7 cellular contexts compared by ENCODE assay signal in the genomic region with DNA sequence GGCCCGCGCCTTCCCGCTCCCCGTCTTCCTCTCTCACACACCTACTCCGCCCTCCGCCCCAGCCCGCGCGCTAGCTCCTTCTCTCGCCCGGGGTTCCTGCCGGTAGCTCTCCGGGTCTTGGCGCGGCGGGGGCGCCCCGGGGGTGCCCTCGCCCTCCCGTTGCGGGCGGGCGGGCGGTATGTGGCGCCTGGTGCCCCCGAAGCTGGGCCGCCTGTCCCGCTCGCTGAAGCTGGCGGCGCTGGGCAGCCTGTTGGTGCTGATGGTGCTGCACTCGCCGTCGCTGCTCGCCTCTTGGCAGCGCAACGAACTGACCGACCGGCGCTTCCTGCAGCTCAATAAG. TPM values are rescaled to one million over a fixed set of nuclear protein-coding genes. Genes with fewer than 3 reads are reported as not detected.
DNase-seq lines count a peak whose midpoint lies in the region; ATAC-seq, FAIRE-seq and TF ChIP-seq lines count a peak whose summit lies in the region.

No MANE protein-coding gene starts in this region.

- WGBS in right cardiac atrium: under 1% methylated on average over 40 of the region's 40 CpGs
- 0 to 1% (median 0%) methylated on average over 38 to 40 of the region's 40 CpGs for WGBS in small intestine, 3 donors

- TF ChIP-seq CTCF in HL-60 (IDR thresholded peaks at IDR 0.05; ENCODE audit: insufficient read depth, low read length) (no peak), GM13977 (IDR thresholded peaks at IDR 0.05; ENCODE audit: extremely low read depth, insufficient read depth, missing control alignments) (no peak)

- H3K4me3 Mint-ChIP-seq in activated T-helper 2 cell treated with anti-CD3 and anti-CD28 coated beads, Interferon-gamma antibody, Interleukin-2, Interleukin-4, amounts not matched to agents 10 μg/mL and 5 μg/mL and 100 μg/mL, durations not matched to agents 14 hours and 24 hours and 36 hours (ENCODE audit: low read depth): peak overlapping the region; percentile 97

- H3K4me1 ChIP-seq in right cardiac atrium (ENCODE audit: control insufficient read depth, insufficient read depth, low read length): no peaks in the 10 kb centered on the region
- H3K4me1 ChIP-seq in small intestine (ENCODE audit: control insufficient read depth in 2 of 2, insufficient read depth in 1 of 2, low read depth in 1 of 2, low read length in 1 of 2): no peaks in the 10 kb centered on the region

- peak overlapping the region; percentile 98 for H3K4me3 ChIP-seq in HL-60 (replicated peaks; ENCODE audit: insufficient read depth, low read length)
- peak overlapping the region; percentile 62 for H3K4me3 ChIP-seq in right cardiac atrium (ENCODE audit: low read length)
- H3K4me3 ChIP-seq in small intestine (ENCODE audit: low read depth in 1 of 2, low read length in 2 of 2): peak overlapping the region; percentile 59 to 61

- intact Hi-C loops in activated T-helper 2 cell treated with anti-CD3 and anti-CD28 coated beads, Interferon-gamma antibody, Interleukin-2, Interleukin-4, amounts not matched to agents 10 μg/mL and 5 μg/mL and 100 μg/mL, durations not matched to agents 14 hours and 24 hours and 36 hours (cut with micrococcal nuclease): loop anchor here (1.0 to 10.0 kb wide), 7 partner anchors 140 to 1525 kb away; a partner anchor contains a TSS
- intact Hi-C loops in right cardiac atrium (cut with DNase I): no loop called here

- no peak for FAIRE-seq in small intestine (lab: Jason Lieb, UNC)

- H3K36me3 ChIP-seq in small intestine (ENCODE audit: control insufficient read depth in 2 of 2, insufficient read depth in 2 of 2, low read length in 2 of 2): no peaks in the 10 kb centered on the region

- no peaks in the 10 kb centered on the region for H3K9me3 ChIP-seq in right cardiac atrium (ENCODE audit: control insufficient read depth, low read length)
- no peaks in the 10 kb centered on the region for H3K9me3 ChIP-seq in small intestine (ENCODE audit: control insufficient read depth, low read depth)

- H3K27me3 ChIP-seq in HL-60 (ENCODE audit: insufficient read depth, poor library complexity, severe bottlenecking) (no peaks in the 10 kb centered on the region), right cardiac atrium (ENCODE audit: control insufficient read depth, insufficient read depth) (no peaks in the 10 kb centered on the region), small intestine (ENCODE audit: control insufficient read depth in 2 of 2, insufficient read depth in 2 of 2, low read length in 2 of 2) (no peaks in the 10 kb centered on the region)

- peak overlapping the region; percentile 94 for H3K27ac Mint-ChIP-seq in activated T-helper 2 cell treated with anti-CD3 and anti-CD28 coated beads, Interferon-gamma antibody, Interleukin-2, Interleukin-4, amounts not matched to agents 10 μg/mL and 5 μg/mL and 100 μg/mL, durations not matched to agents 14 hours and 24 hours and 36 hours

- no peaks in the 10 kb centered on the region for H3K9me3 Mint-ChIP-seq in activated T-helper 2 cell treated with anti-CD3 and anti-CD28 coated beads, Interferon-gamma antibody, Interleukin-2, Interleukin-4, amounts not matched to agents 10 μg/mL and 5 μg/mL and 100 μg/mL, durations not matched to agents 14 hours and 24 hours and 36 hours

- in situ Hi-C loops in GM13977 (cut with MboI; ENCODE audit: low pct_unique_long_range_greater_than_20kb, low sequenced_read_pairs, unreplicated experiment): no loop called here

- H3K27ac ChIP-seq in HL-60 (replicated peaks) (peak overlapping the region; percentile 95), right cardiac atrium (ENCODE audit: low read length) (peak overlapping the region; percentile 89), small intestine (ENCODE audit: low read depth in 1 of 2, low read length in 1 of 2) (peak overlapping the region; percentile 95 to 99)

- DNase-seq in HL-60 (ENCODE audit: low read depth in 1 of 2, low spot score in 1 of 2): no peak
- no peak for DNase-seq in activated T-helper 2 cell treated with anti-CD3 and anti-CD28 coated beads, Interferon-gamma antibody, Interleukin-2, Interleukin-4, amounts not matched to agents 10 μg/mL and 5 μg/mL and 100 μg/mL, durations not matched to agents 14 hours and 24 hours and 36 hours (ENCODE audit: low spot score)
- no peak for DNase-seq in right cardiac atrium
- DNase-seq in small intestine: peak; percentile 61
- no peak for DNase-seq in AG08396 (ENCODE audit: low spot score)
- DNase-seq in GM13977 (ENCODE audit: low spot score): no peak

- peaks cover 20% of the 10 kb centered on the region for H3K4me1 Mint-ChIP-seq in activated T-helper 2 cell treated with anti-CD3 and anti-CD28 coated beads, Interferon-gamma antibody, Interleukin-2, Interleukin-4, amounts not matched to agents 10 μg/mL and 5 μg/mL and 100 μg/mL, durations not matched to agents 14 hours and 24 hours and 36 hours (ENCODE audit: low read depth)

- peaks cover 27% of the 10 kb centered on the region for H3K27me3 Mint-ChIP-seq in activated T-helper 2 cell treated with anti-CD3 and anti-CD28 coated beads, Interferon-gamma antibody, Interleukin-2, Interleukin-4, amounts not matched to agents 10 μg/mL and 5 μg/mL and 100 μg/mL, durations not matched to agents 14 hours and 24 hours and 36 hours (ENCODE audit: low read depth)

- ATAC-seq in right cardiac atrium: peak; percentile 9 to 20
- ATAC-seq in HG03175 (IDR thresholded peaks at IDR 0.05; ENCODE audit: unreplicated experiment): no peak

- no peaks in the 10 kb centered on the region for H3K36me3 Mint-ChIP-seq in activated T-helper 2 cell treated with anti-CD3 and anti-CD28 coated beads, Interferon-gamma antibody, Interleukin-2, Interleukin-4, amounts not matched to agents 10 μg/mL and 5 μg/mL and 100 μg/mL, durations not matched to agents 14 hours and 24 hours and 36 hours (ENCODE audit: low read depth)

RNA-seq across cellular contexts. Expression of a gene that starts 0.5 kb away (rescaled TPM):
- total RNA-seq in activated T-helper 2 cell treated with anti-CD3 and anti-CD28 coated beads, Interferon-gamma antibody, Interleukin-2, Interleukin-4, amounts not matched to agents 10 μg/mL and 5 μg/mL and 100 μg/mL, durations not matched to agents 14 hours and 24 hours and 36 hours: 18.0 and 18.2 TPM in 2 replicates
- total RNA-seq in right cardiac atrium: 10 to 100 TPM; 11.5 to 15.4 (median 13.4) TPM
- polyA plus RNA-seq in right cardiac atrium (7.8 TPM), small intestine (1 to 10 TPM; 2.7 to 6.2 (median 4.2) TPM)
